In genomic region chr7:5777932-5778331, GRCh38 we compare ENCODE assay signal across 16 cellular contexts. TPM values are rescaled to one million over a fixed set of nuclear protein-coding genes. Genes with fewer than 3 reads are reported as not detected.
A peak's percentile ranks its signal among the peaks of the same experiment; 100 is the strongest.
DNase-seq lines count a peak whose midpoint lies in the region; ATAC-seq and TF ChIP-seq lines count a peak whose summit lies in the region.
"Had no signal": no experiment of that assay in that cellular context is flagged by ENCODE, and none has a peak within 500 bp of the region (broad histone marks: within the 10 kb centered on the region; RNA-seq: fewer than 3 reads in every experiment).

No MANE protein-coding gene starts in this region.

- peaks cover 15% of the 10 kb centered on the region for H3K36me3 Mint-ChIP-seq in activated T-cell treated with anti-CD3 and anti-CD28 coated beads, Interleukin-2, amount 50 U/mL, for 4 hours (ENCODE audit: insufficient read depth)
- H3K36me3 Mint-ChIP-seq in activated naive CD8-positive, alpha-beta T cell treated with anti-CD3 and anti-CD28 coated beads, Interleukin-2, amount 50 U/mL, for 24 hours (ENCODE audit: low read depth): peaks cover 39% of the 10 kb centered on the region
- H3K36me3 Mint-ChIP-seq in progenitor cell of endocrine pancreas (ENCODE audit: insufficient read depth): peaks cover 7% of the 10 kb centered on the region

- H3K36me3 ChIP-seq in Loucy (ENCODE audit: insufficient read depth, low read length): no peaks in the 10 kb centered on the region

- H3K4me3 Mint-ChIP-seq in activated T-cell treated with anti-CD3 and anti-CD28 coated beads, Interleukin-2, amount 50 U/mL, for 4 hours: peak overlapping the region; percentile 6
- peak overlapping the region; percentile 16 for H3K4me3 Mint-ChIP-seq in activated naive CD8-positive, alpha-beta T cell treated with anti-CD3 and anti-CD28 coated beads, Interleukin-2, amount 50 U/mL, for 24 hours
- H3K4me3 Mint-ChIP-seq in progenitor cell of endocrine pancreas (ENCODE audit: low read depth): no peak overlapping the region
- H3K4me3 Mint-ChIP-seq: neural progenitor cell had no signal

- no peaks in the 10 kb centered on the region for H3F3A ChIP-seq in Loucy (ENCODE audit: low read depth)

- TF ChIP-seq CTCF in Loucy (conservative IDR thresholded peaks at IDR 0.05; ENCODE audit: low read length) (no peak), progenitor cell of endocrine pancreas (IDR thresholded peaks at IDR 0.05; ENCODE audit: unreplicated experiment) (no peak)

- H3K9me3 ChIP-seq in Loucy (ENCODE audit: insufficient read depth, low read depth, low read length): no peaks in the 10 kb centered on the region
- H3K9me3 ChIP-seq: stomach had no signal

- no peaks in the 10 kb centered on the region for H3K27me3 Mint-ChIP-seq in activated T-cell treated with anti-CD3 and anti-CD28 coated beads, Interleukin-2, amount 50 U/mL, for 4 hours (ENCODE audit: low read depth)
- no peaks in the 10 kb centered on the region for H3K27me3 Mint-ChIP-seq in activated naive CD8-positive, alpha-beta T cell treated with anti-CD3 and anti-CD28 coated beads, Interleukin-2, amount 50 U/mL, for 24 hours
- H3K27me3 Mint-ChIP-seq in progenitor cell of endocrine pancreas: no peaks in the 10 kb centered on the region

- ATAC-seq in activated T-cell treated with anti-CD3 and anti-CD28 coated beads, Interleukin-2, amount 50 U/mL, for 4 hours: no peak
- ATAC-seq in activated naive CD8-positive, alpha-beta T cell treated with anti-CD3 and anti-CD28 coated beads, Interleukin-2, amount 50 U/mL, for 24 hours: no peak
- ATAC-seq in HG03521 (IDR thresholded peaks at IDR 0.05; ENCODE audit: unreplicated experiment) (no peak), HG03280 (IDR thresholded peaks at IDR 0.05; ENCODE audit: unreplicated experiment) (no peak)

- H3K4me1 Mint-ChIP-seq in activated T-cell treated with anti-CD3 and anti-CD28 coated beads, Interleukin-2, amount 50 U/mL, for 4 hours (ENCODE audit: low read depth): peaks cover 65% of the 10 kb centered on the region
- peaks cover 72% of the 10 kb centered on the region for H3K4me1 Mint-ChIP-seq in activated naive CD8-positive, alpha-beta T cell treated with anti-CD3 and anti-CD28 coated beads, Interleukin-2, amount 50 U/mL, for 24 hours
- peaks cover 5% of the 10 kb centered on the region for H3K4me1 Mint-ChIP-seq in progenitor cell of endocrine pancreas (ENCODE audit: low read depth)

- peak overlapping the region; percentile 72 for H3K4me2 ChIP-seq in Loucy (ENCODE audit: low read depth, low read length, poor library complexity, severe bottlenecking)
- H3K4me2 ChIP-seq: hepatocyte, neural progenitor cell had no signal

- H4K20me1 ChIP-seq in Loucy (ENCODE audit: insufficient read depth, low read length, poor library complexity, severe bottlenecking): peaks cover 77% of the 10 kb centered on the region

- no peak overlapping the region for H2AFZ ChIP-seq in Loucy (ENCODE audit: low read length)
- H2AFZ ChIP-seq: hepatocyte, neural progenitor cell had no signal

- H3K9ac ChIP-seq in Loucy (ENCODE audit: low read depth, low read length, poor library complexity, severe bottlenecking): no peak overlapping the region
- H3K9ac ChIP-seq: neural progenitor cell had no signal

- peaks cover 83% of the 10 kb centered on the region for H3K79me2 ChIP-seq in Loucy (ENCODE audit: insufficient read depth, low read length)

- H3K27me3 ChIP-seq in Loucy (ENCODE audit: insufficient read depth, low read length, poor library complexity, severe bottlenecking): no peaks in the 10 kb centered on the region
- H3K27me3 ChIP-seq: hepatocyte, neural progenitor cell, stomach had no signal

- no peak for DNase-seq in activated T-cell treated with anti-CD3 and anti-CD28 coated beads, Interleukin-2, amount 50 U/mL, for 4 hours
- DNase-seq in activated T-cell treated with anti-CD3 and anti-CD28 coated beads for 4 hours (no peak), progenitor cell of endocrine pancreas (ENCODE audit: low spot score, unreplicated experiment) (no peak), NCI-H187 (lab: John Stamatoyannopoulos, UW) (no peak)
- no peak for DNase-seq in activated naive CD8-positive, alpha-beta T cell treated with anti-CD3 and anti-CD28 coated beads, Interleukin-2, amount 50 U/mL, for 24 hours
- DNase-seq: ACHN, HCEC 1CT, mesenchymal stem cell, NCI-H1930, NCI-H510A, stomach had no signal

- H3K4me1 ChIP-seq in Loucy (ENCODE audit: insufficient read depth, low read length, poor library complexity, severe bottlenecking): peaks cover 54% of the 10 kb centered on the region
- H3K4me1 ChIP-seq: neural progenitor cell had no signal

- peak overlapping the region; percentile 35 for H3K4me3 ChIP-seq in Loucy (ENCODE audit: low read length, poor library complexity, severe bottlenecking)
- H3K4me3 ChIP-seq: hepatocyte, neural progenitor cell, stomach had no signal

- H3K9me2 ChIP-seq in Loucy (replicated peaks; ENCODE audit: low read depth, low read length): no peaks in the 10 kb centered on the region

- peak overlapping the region; percentile 75 for H3K27ac Mint-ChIP-seq in activated naive CD8-positive, alpha-beta T cell treated with anti-CD3 and anti-CD28 coated beads, Interleukin-2, amount 50 U/mL, for 24 hours
- H3K27ac Mint-ChIP-seq in progenitor cell of endocrine pancreas: peak overlapping the region; percentile 0
- H3K27ac Mint-ChIP-seq: neural progenitor cell had no signal

- H3K9me3 Mint-ChIP-seq in activated T-cell treated with anti-CD3 and anti-CD28 coated beads, Interleukin-2, amount 50 U/mL, for 4 hours: no peaks in the 10 kb centered on the region
- H3K9me3 Mint-ChIP-seq in activated naive CD8-positive, alpha-beta T cell treated with anti-CD3 and anti-CD28 coated beads, Interleukin-2, amount 50 U/mL, for 24 hours: no peaks in the 10 kb centered on the region
- H3K9me3 Mint-ChIP-seq in progenitor cell of endocrine pancreas (ENCODE audit: low read depth): peaks cover 3% of the 10 kb centered on the region

RNA-seq across cellular contexts. Expression of gene RNF216, which starts 3.5 kb away (rescaled TPM):
- 10 to 100 TPM; 41.4 to 44.2 (median 43.7) TPM for total RNA-seq in activated T-cell treated with anti-CD3 and anti-CD28 coated beads, Interleukin-2, amount 50 U/mL, for 4 hours
- total RNA-seq in progenitor cell of endocrine pancreas: 38.3 and 39.8 TPM in 2 replicates
